In the genomic region with DNA sequence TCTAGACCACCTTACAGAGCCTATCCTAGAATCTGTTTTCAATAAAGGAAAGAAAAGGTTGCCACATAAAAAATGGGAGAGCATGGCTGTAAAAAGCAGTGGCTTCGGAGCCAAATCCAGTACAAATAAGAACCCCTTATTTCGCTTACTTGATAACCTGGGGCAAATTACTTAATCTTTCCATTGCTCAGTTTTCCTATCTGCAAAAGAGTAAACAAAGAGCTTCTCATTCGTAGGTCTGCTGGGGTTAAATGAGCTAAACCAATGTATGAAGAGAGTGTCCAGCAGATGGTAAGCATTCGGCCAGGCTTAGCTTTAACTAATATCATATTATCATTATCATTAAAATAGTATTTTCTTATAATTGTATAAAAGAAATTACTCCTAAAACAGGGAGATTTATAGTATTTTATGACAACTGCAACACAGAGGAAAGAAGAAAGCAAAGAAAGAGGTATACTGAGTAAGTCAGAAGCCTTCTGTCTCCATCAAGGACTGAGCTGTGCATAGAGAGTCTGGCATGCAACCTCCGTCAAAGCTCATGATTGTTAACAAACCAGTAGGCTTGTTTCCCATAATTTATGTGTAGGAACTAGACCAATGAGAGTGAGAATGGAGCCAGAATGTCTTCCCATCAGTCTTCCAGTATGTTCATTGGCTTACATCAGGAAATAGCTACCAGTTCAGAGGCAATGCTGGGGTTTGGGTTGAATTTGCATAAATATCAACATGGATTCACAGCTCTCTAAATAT, we compare ENCODE assay signal across 10 cellular contexts.
DNase-seq lines count a peak whose midpoint lies in the region.
"Had no signal": no experiment of that assay in that cellular context is flagged by ENCODE, and none has a peak within 500 bp of the region (broad histone marks: within the 10 kb centered on the region; RNA-seq: fewer than 3 reads in every experiment).

No MANE protein-coding gene starts in this region.

- in situ Hi-C loops in SK-MEL-5 (cut with HindIII; ENCODE audit: low pct_unique_long_range_greater_than_20kb, low sequenced_read_pairs), result no loop called here

- DNase-seq in SK-MEL-5 (ENCODE audit: low read depth, low spot score) (peak; percentile 61), foreskin melanocyte (peak; percentile 75), pons (ENCODE audit: low spot score) (peak; percentile 79), HCEC 1CT (no peak), hepatic stellate cell (ENCODE audit: low spot score) (no peak)
- no peak for DNase-seq in activated CD4-positive, alpha-beta T cell treated with anti-CD3 and anti-CD28 coated beads for 48 hours
- DNase-seq in central memory CD4-positive, alpha-beta T cell, result no peak
- DNase-seq: CD8-positive, alpha-beta memory T cell; DMS53; IMR-90 had no signal

Comparison
In these comparisons a context has a peak if more than half of its experiments do, and no peak if none do; other contexts are left out.
1. DNase-seq: peak in SK-MEL-5 (single experiment), foreskin melanocyte (single experiment) and pons (single experiment); none in HCEC 1CT (single experiment), activated CD4-positive, alpha-beta T cell treated with anti-CD3 and anti-CD28 coated beads for 48 hours (single experiment), hepatic stellate cell (single experiment) and central memory CD4-positive, alpha-beta T cell (single experiment).